Comparison of ENCODE assay signal across 8 cellular contexts in the genomic region with DNA sequence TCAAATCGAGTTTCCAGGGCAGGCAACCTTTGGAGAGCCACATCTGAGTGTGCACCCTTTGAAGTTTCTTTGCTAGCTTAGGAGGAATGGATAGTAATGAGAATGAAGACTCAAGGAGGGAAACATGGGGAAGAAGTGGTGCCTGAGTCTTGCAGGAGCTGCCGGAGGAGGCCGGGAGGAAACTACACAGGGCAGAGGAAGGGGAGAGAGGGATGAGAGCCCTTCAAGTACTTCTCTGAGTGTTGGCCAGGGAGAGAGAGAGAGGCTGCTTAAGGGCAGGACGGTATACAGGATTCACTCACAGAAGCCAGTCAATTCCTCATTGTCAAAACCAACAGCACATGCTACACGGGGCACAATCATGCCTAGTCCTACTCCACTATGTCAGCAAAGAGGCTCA.
"Had no signal": no experiment of that assay in that cellular context is flagged by ENCODE, and none has a peak within 500 bp of the region (broad histone marks: within the 10 kb centered on the region; RNA-seq: fewer than 3 reads in every experiment).

No MANE protein-coding gene starts in this region.

- H3K27ac ChIP-seq: HL-60 had no signal

- FAIRE-seq: H1, H54, HepG2 had no signal

- DNase-seq: H9, HCEC 1CT, KBM-7 had no signal

- H3K4me3 ChIP-seq: GM23338 had no signal

- ATAC-seq: GM23338, HepG2 had no signal
